Comparison of ENCODE assay signal across 8 cellular contexts in the genomic region with DNA sequence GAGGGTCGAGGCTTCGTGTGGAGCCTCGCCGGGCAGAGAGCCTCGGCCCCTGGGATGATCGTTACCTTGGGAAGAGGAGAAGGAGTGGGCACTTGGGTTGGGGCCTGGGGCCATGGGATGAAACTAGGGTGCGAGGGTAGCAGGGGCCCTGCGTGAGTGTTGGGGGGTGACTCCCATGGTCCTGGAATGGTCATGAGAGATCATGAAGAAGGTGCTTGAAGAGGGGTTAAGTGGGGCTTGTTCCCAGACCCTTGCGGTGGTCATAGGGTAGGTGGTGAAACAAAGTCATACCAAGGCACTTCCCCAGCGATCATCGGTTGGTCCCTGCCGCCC.
DNase-seq lines count a peak whose midpoint lies in the region; TF ChIP-seq lines count a peak whose summit lies in the region.

No MANE protein-coding gene starts in this region.

- TF ChIP-seq CTCF in OCI-LY1 (IDR thresholded peaks at IDR 0.05; ENCODE audit: low read length) (no peak), epithelial cell of esophagus (IDR thresholded peaks at IDR 0.05; ENCODE audit: insufficient read depth, low read depth, low read length, missing control alignments) (no peak), neutrophil (IDR thresholded peaks at IDR 0.05) (no peak)

- H4K20me1 ChIP-seq in OCI-LY1 (ENCODE audit: insufficient read depth, low read length): no peaks in the 10 kb centered on the region

- peak overlapping the region; percentile 93 for H3K4me2 ChIP-seq in OCI-LY1 (ENCODE audit: low read length)

- peak overlapping the region; percentile 44 for H3K27ac ChIP-seq in OCI-LY1 (ENCODE audit: low read depth, low read length, poor library complexity, severe bottlenecking)
- H3K27ac ChIP-seq in neutrophil: peak overlapping the region; percentile 86

- peak overlapping the region; percentile 71 for H3K4me3 ChIP-seq in OCI-LY1 (ENCODE audit: low read depth, low read length, poor library complexity, severe bottlenecking)
- peak overlapping the region; percentile 89 for H3K4me3 ChIP-seq in epithelial cell of esophagus (ENCODE audit: low read length)
- H3K4me3 ChIP-seq in neutrophil (ENCODE audit: low read depth in 1 of 2, low read length in 1 of 2): peak overlapping the region; percentile 88 to 94

- H3K4me1 Mint-ChIP-seq in T-helper 2 cell treated with Interferon-gamma antibody and Interleukin-4, amounts not matched to agents 5 μg/mL and 100 μg/mL, for 36 hours (ENCODE audit: low read depth): peaks cover 17% of the 10 kb centered on the region

- no peaks in the 10 kb centered on the region for H3F3A ChIP-seq in OCI-LY1 (ENCODE audit: insufficient read depth, low read length)

- H3K4me3 Mint-ChIP-seq in T-helper 2 cell treated with Interferon-gamma antibody and Interleukin-4, amounts not matched to agents 5 μg/mL and 100 μg/mL, for 36 hours: peak overlapping the region; percentile 99

- H3K36me3 Mint-ChIP-seq in T-helper 2 cell treated with Interferon-gamma antibody and Interleukin-4, amounts not matched to agents 5 μg/mL and 100 μg/mL, for 36 hours (ENCODE audit: low read depth): peaks cover 3% of the 10 kb centered on the region

- peak overlapping the region; percentile 96 for H3K27ac Mint-ChIP-seq in T-helper 2 cell treated with Interferon-gamma antibody and Interleukin-4, amounts not matched to agents 5 μg/mL and 100 μg/mL, for 36 hours

- no peaks in the 10 kb centered on the region; the same call in 1 of the 2 replicates for H3K36me3 ChIP-seq in OCI-LY1 (ENCODE audit: insufficient read depth, low read length)
- no peaks in the 10 kb centered on the region for H3K36me3 ChIP-seq in neutrophil

- H3K9me2 ChIP-seq in OCI-LY1 (ENCODE audit: low read depth, low read length): no peaks in the 10 kb centered on the region

- H3K9me3 ChIP-seq in OCI-LY1 (ENCODE audit: low read length) (no peaks in the 10 kb centered on the region), neutrophil (no peaks in the 10 kb centered on the region)

- no peaks in the 10 kb centered on the region for H3K79me2 ChIP-seq in OCI-LY1 (ENCODE audit: insufficient read depth, low read length)

- H3K4me1 ChIP-seq in OCI-LY1 (ENCODE audit: insufficient read depth, low read length, severe bottlenecking): peaks cover 35% of the 10 kb centered on the region
- peaks cover 15 to 19% of the 10 kb centered on the region in 2 experiments for H3K4me1 ChIP-seq in neutrophil (ENCODE audit: control insufficient read depth in 1 of 2, insufficient read depth in 1 of 2, low read depth in 1 of 2, low read length in 1 of 2)

- no peaks in the 10 kb centered on the region for H3K9me3 Mint-ChIP-seq in T-helper 2 cell treated with Interferon-gamma antibody and Interleukin-4, amounts not matched to agents 5 μg/mL and 100 μg/mL, for 36 hours

- H3K27me3 ChIP-seq in OCI-LY1 (ENCODE audit: insufficient read depth, low read length) (peaks cover 4% of the 10 kb centered on the region; the same call in 1 of the 2 replicates), neutrophil (no peaks in the 10 kb centered on the region)

- no peak overlapping the region for H2AFZ ChIP-seq in OCI-LY1 (ENCODE audit: low read length)

- no peak for DNase-seq in T-helper 2 cell treated with Interferon-gamma antibody and Interleukin-4, amounts not matched to agents 5 μg/mL and 100 μg/mL, for 36 hours (ENCODE audit: low spot score)
- no peak for DNase-seq in T-helper 2 cell
- DNase-seq in epithelial cell of esophagus (ENCODE audit: low read depth): no peak
- DNase-seq in T-helper 9 cell: no peak
- DNase-seq in stimulated activated CD4-positive, alpha-beta T cell treated with anti-CD3 and anti-CD28 coated beads, Interleukin-4, amount 100 ng/mL, for 4 hours: no peak
- DNase-seq in NCI-H524 (lab: John Stamatoyannopoulos, UW): no peak

- H3K9ac ChIP-seq in OCI-LY1 (ENCODE audit: low read length): peak overlapping the region; percentile 79

- H3K27me3 Mint-ChIP-seq in T-helper 2 cell treated with Interferon-gamma antibody and Interleukin-4, amounts not matched to agents 5 μg/mL and 100 μg/mL, for 36 hours (ENCODE audit: low read depth): no peaks in the 10 kb centered on the region
